In genomic region chr11:64234840-64235379, GRCh38 we compare ENCODE assay signal across 8 cellular contexts. TPM values are rescaled to one million over a fixed set of nuclear protein-coding genes. Genes with fewer than 3 reads are reported as not detected.
DNase-seq lines count a peak whose midpoint lies in the region; ATAC-seq and TF ChIP-seq lines count a peak whose summit lies in the region.

No MANE protein-coding gene starts in this region.

- peak; percentile 80 for DNase-seq in D341Med (ENCODE audit: low spot score)
- DNase-seq in astrocyte of the spinal cord (ENCODE audit: low read depth, low spot score): no peak
- peak; percentile 18 for DNase-seq in iPS-NIHi7 (ENCODE audit: extremely low spot score)
- no peak for DNase-seq in occipital lobe (lab: John Stamatoyannopoulos, UW)

- no peaks in the 10 kb centered on the region for H3K9me3 Mint-ChIP-seq in stimulated activated memory B cell treated with anti-CD40 and anti-IgM and Interleukin-4, amounts not matched to agents 10 μg/mL and 1 μg/mL and 100 μg/mL, for 72 hours

- peaks cover 78% of the 10 kb centered on the region for H3K4me1 Mint-ChIP-seq in stimulated activated memory B cell treated with anti-CD40 and anti-IgM and Interleukin-4, amounts not matched to agents 10 μg/mL and 1 μg/mL and 100 μg/mL, for 72 hours

- H3K27ac Mint-ChIP-seq in stimulated activated memory B cell treated with anti-CD40 and anti-IgM and Interleukin-4, amounts not matched to agents 10 μg/mL and 1 μg/mL and 100 μg/mL, for 72 hours: peak overlapping the region; percentile 99

- H3K4me3 Mint-ChIP-seq in stimulated activated memory B cell treated with anti-CD40 and anti-IgM and Interleukin-4, amounts not matched to agents 10 μg/mL and 1 μg/mL and 100 μg/mL, for 72 hours: peak overlapping the region; percentile 94

- ATAC-seq in HG02759 (IDR thresholded peaks at IDR 0.05; ENCODE audit: unreplicated experiment) (peak; percentile 37), SK-N-SH treated with all-trans-retinoic acid at 6 μM for 48 hours (peak; percentile 41), HG03135 (IDR thresholded peaks at IDR 0.05; ENCODE audit: unreplicated experiment) (no peak)
- peak; percentile 71 for ATAC-seq in stimulated activated memory B cell treated with anti-CD40 and anti-IgM and Interleukin-4, amounts not matched to agents 10 μg/mL and 1 μg/mL and 100 μg/mL, for 72 hours

- peaks cover 37% of the 10 kb centered on the region for H3K36me3 Mint-ChIP-seq in stimulated activated memory B cell treated with anti-CD40 and anti-IgM and Interleukin-4, amounts not matched to agents 10 μg/mL and 1 μg/mL and 100 μg/mL, for 72 hours

- TF ChIP-seq CTCF in astrocyte of the spinal cord (IDR thresholded peaks at IDR 0.05; ENCODE audit: low read depth, low read length): no peak

- in situ Hi-C loops in astrocyte of the spinal cord (cut with HindIII; ENCODE audit: low sequenced_read_pairs): no loop called here

- H3K4me3 ChIP-seq in astrocyte of the spinal cord (ENCODE audit: low read depth, low read length): peak overlapping the region; percentile 51

- H3K27me3 Mint-ChIP-seq in stimulated activated memory B cell treated with anti-CD40 and anti-IgM and Interleukin-4, amounts not matched to agents 10 μg/mL and 1 μg/mL and 100 μg/mL, for 72 hours: no peaks in the 10 kb centered on the region

TF ChIP-seq in SK-N-SH treated with all-trans-retinoic acid at 6 μM for 48 hours, 23 proteins besides CTCF, POLR2A, EP300 and RAD21:
- no peak for TF ChIP-seq BACH2 (CRISPR knock-in tag; IDR thresholded peaks at IDR 0.05; ENCODE audit: borderline replicate concordance)
- no peak for TF ChIP-seq SNAI2 (CRISPR knock-in tag; IDR thresholded peaks at IDR 0.05)
- TF ChIP-seq, protein P1, sequence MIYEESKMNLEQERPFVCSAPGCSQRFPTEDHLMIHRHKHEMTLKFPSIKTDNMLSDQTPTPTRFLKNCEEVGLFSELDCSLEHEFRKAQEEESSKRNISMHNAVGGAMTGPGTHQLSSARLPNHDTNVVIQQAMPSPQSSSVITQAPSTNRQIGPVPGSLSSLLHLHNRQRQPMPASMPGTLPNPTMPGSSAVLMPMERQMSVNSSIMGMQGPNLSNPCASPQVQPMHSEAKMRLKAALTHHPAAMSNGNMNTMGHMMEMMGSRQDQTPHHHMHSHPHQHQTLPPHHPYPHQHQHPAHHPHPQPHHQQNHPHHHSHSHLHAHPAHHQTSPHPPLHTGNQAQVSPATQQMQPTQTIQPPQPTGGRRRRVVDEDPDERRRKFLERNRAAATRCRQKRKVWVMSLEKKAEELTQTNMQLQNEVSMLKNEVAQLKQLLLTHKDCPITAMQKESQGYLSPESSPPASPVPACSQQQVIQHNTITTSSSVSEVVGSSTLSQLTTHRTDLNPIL (CRISPR knock-in tag; IDR thresholded peaks at IDR 0.05; ENCODE audit: low read depth): no peak
- TF ChIP-seq ZC3H10 (CRISPR knock-in tag; IDR thresholded peaks at IDR 0.05): no peak
- TF ChIP-seq ZFP3 (CRISPR knock-in tag; IDR thresholded peaks at IDR 0.05): no peak
- TF ChIP-seq POU6F1 (CRISPR knock-in tag; IDR thresholded peaks at IDR 0.05; ENCODE audit: borderline replicate concordance, low read depth): no peak
- no peak for TF ChIP-seq CSDC2 (CRISPR knock-in tag; IDR thresholded peaks at IDR 0.05)
- TF ChIP-seq ZNF8 (CRISPR knock-in tag; IDR thresholded peaks at IDR 0.05): no peak
- TF ChIP-seq, protein P2, sequence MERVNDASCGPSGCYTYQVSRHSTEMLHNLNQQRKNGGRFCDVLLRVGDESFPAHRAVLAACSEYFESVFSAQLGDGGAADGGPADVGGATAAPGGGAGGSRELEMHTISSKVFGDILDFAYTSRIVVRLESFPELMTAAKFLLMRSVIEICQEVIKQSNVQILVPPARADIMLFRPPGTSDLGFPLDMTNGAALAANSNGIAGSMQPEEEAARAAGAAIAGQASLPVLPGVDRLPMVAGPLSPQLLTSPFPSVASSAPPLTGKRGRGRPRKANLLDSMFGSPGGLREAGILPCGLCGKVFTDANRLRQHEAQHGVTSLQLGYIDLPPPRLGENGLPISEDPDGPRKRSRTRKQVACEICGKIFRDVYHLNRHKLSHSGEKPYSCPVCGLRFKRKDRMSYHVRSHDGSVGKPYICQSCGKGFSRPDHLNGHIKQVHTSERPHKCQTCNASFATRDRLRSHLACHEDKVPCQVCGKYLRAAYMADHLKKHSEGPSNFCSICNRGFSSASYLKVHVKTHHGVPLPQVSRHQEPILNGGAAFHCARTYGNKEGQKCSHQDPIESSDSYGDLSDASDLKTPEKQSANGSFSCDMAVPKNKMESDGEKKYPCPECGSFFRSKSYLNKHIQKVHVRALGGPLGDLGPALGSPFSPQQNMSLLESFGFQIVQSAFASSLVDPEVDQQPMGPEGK (CRISPR knock-in tag; IDR thresholded peaks at IDR 0.05; ENCODE audit: borderline replicate concordance): no peak
- TF ChIP-seq TOX (CRISPR knock-in tag; IDR thresholded peaks at IDR 0.05; ENCODE audit: borderline replicate concordance): no peak
- TF ChIP-seq PPARA (CRISPR knock-in tag; IDR thresholded peaks at IDR 0.05; ENCODE audit: borderline replicate concordance): no peak
- no peak for TF ChIP-seq ZNF70 (CRISPR knock-in tag; IDR thresholded peaks at IDR 0.05)
- no peak for TF ChIP-seq ISL1 (CRISPR knock-in tag; IDR thresholded peaks at IDR 0.05)
- no peak for TF ChIP-seq OSR1 (CRISPR knock-in tag; IDR thresholded peaks at IDR 0.05)
- TF ChIP-seq ZFP30 (CRISPR knock-in tag; IDR thresholded peaks at IDR 0.05): no peak

RNA-seq across cellular contexts. Expression of gene VEGFB, which starts 0.5 kb away (rescaled TPM):
- 9.5 TPM for total RNA-seq in occipital lobe

RNA-seq across cellular contexts. Expression of gene DNAJC4, which starts 4.6 kb away (rescaled TPM):
- total RNA-seq in occipital lobe: 5.6 TPM

RNA-seq across cellular contexts. Expression of gene FKBP2, which starts 6.0 kb away (rescaled TPM):
- 17.5 TPM for total RNA-seq in occipital lobe

RNA-seq across cellular contexts. Expression of gene NUDT22, which starts 8.8 kb away (rescaled TPM):
- 11.2 TPM for total RNA-seq in occipital lobe

RNA-seq across cellular contexts. Expression of gene TRPT1, which starts 8.9 kb away (rescaled TPM):
- total RNA-seq in occipital lobe: 7.3 TPM

Comparison
In these comparisons a context has a peak if more than half of its experiments do, and no peak if none do; other contexts are left out.
1. DNase-seq: peak in D341Med (single experiment) and iPS-NIHi7 (single experiment); none in astrocyte of the spinal cord (single experiment) and occipital lobe (single experiment).